Comparison of ENCODE assay signal across 24 cellular contexts in genomic region chr6:39599996-39600395, GRCh38.
DNase-seq lines count a peak whose midpoint lies in the region; TF ChIP-seq lines count a peak whose summit lies in the region.
"Had no signal": no experiment of that assay in that cellular context is flagged by ENCODE, and none has a peak within 500 bp of the region (broad histone marks: within the 10 kb centered on the region; RNA-seq: fewer than 3 reads in every experiment).

No MANE protein-coding gene starts in this region.

- H3K9me2 ChIP-seq in MM.1S (replicated peaks; ENCODE audit: insufficient read depth, low read length), result no peaks in the 10 kb centered on the region

- H3K36me3 Mint-ChIP-seq in osteocyte (ENCODE audit: unreplicated experiment), result no peaks in the 10 kb centered on the region
- H3K36me3 Mint-ChIP-seq in activated naive CD8-positive, alpha-beta T cell treated with anti-CD3 and anti-CD28 coated beads for 36 hours, result no peaks in the 10 kb centered on the region
- H3K36me3 Mint-ChIP-seq: activated CD8-positive, alpha-beta memory T cell treated with anti-CD3 and anti-CD28 coated beads, Interleukin-2, amount 10 ng/mL, durations not matched to agents 7 days and 5 days; activated naive CD4-positive, alpha-beta T cell treated with anti-CD3 and anti-CD28 coated beads, Interleukin-2, amount 50 U/mL, for 24 hours; immature natural killer cell; naive B cell had no signal

- no peak overlapping the region for H3K4me2 ChIP-seq in MM.1S (ENCODE audit: low read depth, low read length)

- no peak overlapping the region for H2AFZ ChIP-seq in MM.1S (ENCODE audit: low read length)

- H3K9me3 ChIP-seq in tibial artery (no peaks in the 10 kb centered on the region), MM.1S (replicated peaks; ENCODE audit: insufficient read depth, low read length) (no peaks in the 10 kb centered on the region)
- H3K9me3 ChIP-seq: psoas muscle, upper lobe of left lung had no signal

- no peaks in the 10 kb centered on the region for H3K79me2 ChIP-seq in MM.1S (ENCODE audit: low read length)

- intact Hi-C loops in tibial artery (cut with DNase I; ENCODE audit: low total_unique reads), result no loop called here
- intact Hi-C loops in head of caudate nucleus (cut with DNase I), result no loop called here

- no peak overlapping the region for H3K4me3 Mint-ChIP-seq in osteocyte (ENCODE audit: unreplicated experiment)
- no peak overlapping the region for H3K4me3 Mint-ChIP-seq in activated naive CD8-positive, alpha-beta T cell treated with anti-CD3 and anti-CD28 coated beads for 36 hours
- H3K4me3 Mint-ChIP-seq: activated CD4-positive, alpha-beta T cell treated with anti-CD3 and anti-CD28 coated beads, Interleukin-2, amount 10 ng/mL, durations not matched to agents 7 days and 5 days; activated CD8-positive, alpha-beta memory T cell treated with anti-CD3 and anti-CD28 coated beads, Interleukin-2, amount 10 ng/mL, durations not matched to agents 7 days and 5 days; activated naive CD4-positive, alpha-beta T cell treated with anti-CD3 and anti-CD28 coated beads, Interleukin-2, amount 50 U/mL, for 24 hours; activated T-helper 1 cell treated with anti-CD3 and anti-CD28 coated beads, Interleukin-12 subunit alpha, Interleukin-12 subunit beta, Interleukin-2, Interleukin-4 antibody, amounts not matched to agents 30 ng/mL and 10 ng/mL and 1 ng/mL, durations not matched to agents 14 hours and 24 hours and 36 hours; B cell; central memory CD8-positive, alpha-beta T cell; H9; immature natural killer cell; naive B cell had no signal

- in situ Hi-C loops in G401 (cut with HindIII; ENCODE audit: low sequenced_read_pairs) (no loop called here), astrocyte of the spinal cord (cut with HindIII; ENCODE audit: low sequenced_read_pairs) (no loop called here)

- H3K4me1 Mint-ChIP-seq in osteocyte (ENCODE audit: unreplicated experiment), result peaks cover 27% of the 10 kb centered on the region
- H3K4me1 Mint-ChIP-seq in activated naive CD8-positive, alpha-beta T cell treated with anti-CD3 and anti-CD28 coated beads for 36 hours, result no peaks in the 10 kb centered on the region
- H3K4me1 Mint-ChIP-seq: activated CD4-positive, alpha-beta T cell treated with anti-CD3 and anti-CD28 coated beads, Interleukin-2, amount 10 ng/mL, durations not matched to agents 7 days and 5 days; activated CD8-positive, alpha-beta memory T cell treated with anti-CD3 and anti-CD28 coated beads, Interleukin-2, amount 10 ng/mL, durations not matched to agents 7 days and 5 days; activated naive CD4-positive, alpha-beta T cell treated with anti-CD3 and anti-CD28 coated beads, Interleukin-2, amount 50 U/mL, for 24 hours; B cell; central memory CD8-positive, alpha-beta T cell; immature natural killer cell; naive B cell had no signal

- H3F3A ChIP-seq in MM.1S (ENCODE audit: insufficient read depth, low read length), result no peaks in the 10 kb centered on the region

- peak overlapping the region; percentile 73 for H3K27ac Mint-ChIP-seq in osteocyte (ENCODE audit: unreplicated experiment)
- H3K27ac Mint-ChIP-seq in activated naive CD8-positive, alpha-beta T cell treated with anti-CD3 and anti-CD28 coated beads for 36 hours, result no peak overlapping the region
- H3K27ac Mint-ChIP-seq: activated CD4-positive, alpha-beta T cell treated with anti-CD3 and anti-CD28 coated beads, Interleukin-2, amount 10 ng/mL, durations not matched to agents 7 days and 5 days; activated CD8-positive, alpha-beta memory T cell treated with anti-CD3 and anti-CD28 coated beads, Interleukin-2, amount 10 ng/mL, durations not matched to agents 7 days and 5 days; activated naive CD4-positive, alpha-beta T cell treated with anti-CD3 and anti-CD28 coated beads, Interleukin-2, amount 50 U/mL, for 24 hours; activated T-helper 1 cell treated with anti-CD3 and anti-CD28 coated beads, Interleukin-12 subunit alpha, Interleukin-12 subunit beta, Interleukin-2, Interleukin-4 antibody, amounts not matched to agents 30 ng/mL and 10 ng/mL and 1 ng/mL, durations not matched to agents 14 hours and 24 hours and 36 hours; B cell; H9; immature natural killer cell; naive B cell had no signal

- DNase-seq in G401 (ENCODE audit: low spot score) (peak; percentile 12), NCI-H1694 treated with DMSO at 0.1 percent for 48 hours (lab: John Stamatoyannopoulos, UW) (peak; percentile 91), astrocyte of the spinal cord (ENCODE audit: low read depth, low spot score) (peak; percentile 9), osteocyte (ENCODE audit: extremely low spot score, unreplicated experiment) (no peak), tibial artery (no peak), head of caudate nucleus (no peak), MM.1S (no peak)
- DNase-seq in activated naive CD8-positive, alpha-beta T cell treated with anti-CD3 and anti-CD28 coated beads for 36 hours, result no peak
- DNase-seq: activated CD4-positive, alpha-beta T cell treated with anti-CD3 and anti-CD28 coated beads, Interleukin-2, amount 10 ng/mL, durations not matched to agents 7 days and 5 days; activated CD8-positive, alpha-beta memory T cell treated with anti-CD3 and anti-CD28 coated beads, Interleukin-2, amount 10 ng/mL, durations not matched to agents 7 days and 5 days; DMS53; dorsolateral prefrontal cortex; H9; immature natural killer cell; naive B cell; NCI-H1105 treated with DMSO at 0.1 percent for 48 hours; NCI-H524; psoas muscle; upper lobe of left lung had no signal

- H3K9ac ChIP-seq in MM.1S (ENCODE audit: low read length), result no peak overlapping the region

- H3K27ac ChIP-seq in tibial artery, result no peak overlapping the region
- no peak overlapping the region for H3K27ac ChIP-seq in MM.1S (ENCODE audit: low read length)
- H3K27ac ChIP-seq: HL-60, psoas muscle, upper lobe of left lung had no signal

- TF ChIP-seq CTCF in astrocyte of the spinal cord (IDR thresholded peaks at IDR 0.05; ENCODE audit: low read depth, low read length) (no peak), osteocyte (IDR thresholded peaks at IDR 0.05) (no peak), tibial artery (IDR thresholded peaks at IDR 0.05) (no peak), MM.1S (IDR thresholded peaks at IDR 0.05; ENCODE audit: low read length) (no peak)

- no peaks in the 10 kb centered on the region for H4K20me1 ChIP-seq in MM.1S (ENCODE audit: insufficient read depth, low read length)

- H3K36me3 ChIP-seq in tibial artery (no peaks in the 10 kb centered on the region), MM.1S (replicated peaks; ENCODE audit: insufficient read depth, low read length) (no peaks in the 10 kb centered on the region)
- H3K36me3 ChIP-seq: upper lobe of left lung had no signal

- H3K27me3 ChIP-seq in tibial artery (no peaks in the 10 kb centered on the region), MM.1S (replicated peaks; ENCODE audit: insufficient read depth, low read length) (no peaks in the 10 kb centered on the region)
- H3K27me3 ChIP-seq: dorsolateral prefrontal cortex, upper lobe of left lung had no signal

- H3K4me1 ChIP-seq in tibial artery, result no peaks in the 10 kb centered on the region
- H3K4me1 ChIP-seq in MM.1S (ENCODE audit: low read length), result peaks cover 7% of the 10 kb centered on the region; the same call in 1 of the 2 replicates
- H3K4me1 ChIP-seq: psoas muscle had no signal

- H3K4me3 ChIP-seq in astrocyte of the spinal cord (ENCODE audit: low read depth, low read length), result no peak overlapping the region
- no peak overlapping the region for H3K4me3 ChIP-seq in tibial artery
- H3K4me3 ChIP-seq in MM.1S (ENCODE audit: low read length), result no peak overlapping the region
- H3K4me3 ChIP-seq: dorsolateral prefrontal cortex, psoas muscle, upper lobe of left lung had no signal

- H3K27me3 Mint-ChIP-seq in osteocyte (ENCODE audit: unreplicated experiment), result no peaks in the 10 kb centered on the region
- peaks cover 15% of the 10 kb centered on the region for H3K27me3 Mint-ChIP-seq in activated naive CD8-positive, alpha-beta T cell treated with anti-CD3 and anti-CD28 coated beads for 36 hours
- H3K27me3 Mint-ChIP-seq: activated CD8-positive, alpha-beta memory T cell treated with anti-CD3 and anti-CD28 coated beads, Interleukin-2, amount 10 ng/mL, durations not matched to agents 7 days and 5 days had no signal

- H3K9me3 Mint-ChIP-seq in osteocyte (ENCODE audit: unreplicated experiment), result peaks cover 20% of the 10 kb centered on the region
- H3K9me3 Mint-ChIP-seq in activated naive CD8-positive, alpha-beta T cell treated with anti-CD3 and anti-CD28 coated beads for 36 hours, result no peaks in the 10 kb centered on the region
- H3K9me3 Mint-ChIP-seq: activated CD4-positive, alpha-beta T cell treated with anti-CD3 and anti-CD28 coated beads, Interleukin-2, amount 10 ng/mL, durations not matched to agents 7 days and 5 days; activated naive CD4-positive, alpha-beta T cell treated with anti-CD3 and anti-CD28 coated beads, Interleukin-2, amount 50 U/mL, for 24 hours; activated T-helper 1 cell treated with anti-CD3 and anti-CD28 coated beads, Interleukin-12 subunit alpha, Interleukin-12 subunit beta, Interleukin-2, Interleukin-4 antibody, amounts not matched to agents 30 ng/mL and 10 ng/mL and 1 ng/mL, durations not matched to agents 14 hours and 24 hours and 36 hours; central memory CD8-positive, alpha-beta T cell; H9; immature natural killer cell had no signal

Comparison
In these comparisons a context has a peak if more than half of its experiments do, and no peak if none do; other contexts are left out.
1. DNase-seq: peak in G401 (single experiment), NCI-H1694 treated with DMSO at 0.1 percent for 48 hours (single experiment) and astrocyte of the spinal cord (single experiment); none in osteocyte (single experiment), tibial artery (0 of 2), activated naive CD8-positive, alpha-beta T cell treated with anti-CD3 and anti-CD28 coated beads for 36 hours (single experiment), head of caudate nucleus (0 of 42) and MM.1S (single experiment).